ENCODE assay signal across 11 cellular contexts in the genomic region with DNA sequence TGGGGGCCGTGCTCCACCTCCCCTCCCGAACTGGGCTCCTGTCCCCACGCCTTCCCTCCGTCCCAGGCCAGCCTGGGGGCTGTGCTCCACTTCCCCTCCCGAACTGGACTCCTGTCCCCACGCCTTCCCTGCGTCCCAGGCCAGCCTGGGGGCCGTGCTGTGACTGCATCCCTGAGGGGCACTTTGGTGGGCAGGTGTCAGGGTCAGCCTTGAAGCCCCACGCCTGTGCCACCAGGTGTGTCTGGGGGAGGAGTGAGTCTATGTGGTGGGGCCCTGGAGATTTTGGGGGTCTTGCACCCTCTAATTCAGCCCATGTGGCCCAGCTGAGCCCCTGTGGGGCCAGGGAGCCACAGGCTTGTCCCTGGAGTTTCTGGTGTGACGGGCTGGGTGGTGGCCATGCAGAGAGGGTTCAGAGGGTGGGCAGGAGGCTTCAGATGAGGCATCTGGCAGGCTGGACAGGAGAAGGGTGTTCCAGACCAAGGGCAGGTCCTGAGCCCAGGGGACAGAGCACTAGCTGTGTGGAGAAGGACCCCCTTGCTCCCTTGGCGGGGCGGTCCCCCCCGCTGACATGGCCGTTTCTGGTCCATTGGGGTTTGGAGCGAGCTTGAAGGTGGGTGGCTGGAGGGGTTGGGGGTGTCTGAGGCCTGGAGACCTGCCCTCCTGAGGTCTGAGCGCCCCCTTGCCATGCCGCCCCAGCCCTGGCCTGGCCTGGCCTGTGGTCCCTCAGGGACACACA. TPM values are rescaled to one million over a fixed set of nuclear protein-coding genes. Genes with fewer than 3 reads are reported as not detected.
DNase-seq lines count a peak whose midpoint lies in the region; ATAC-seq, FAIRE-seq and TF ChIP-seq lines count a peak whose summit lies in the region.
"Had no signal": no experiment of that assay in that cellular context is flagged by ENCODE, and none has a peak within 500 bp of the region (broad histone marks: within the 10 kb centered on the region; RNA-seq: fewer than 3 reads in every experiment).

No MANE protein-coding gene starts in this region.

- H3K9ac ChIP-seq in BLaER1 = peak overlapping the region; percentile 66

- H3K27me3 ChIP-seq in BLaER1 = no peaks in the 10 kb centered on the region
- H3K27me3 ChIP-seq in right lobe of liver = no peaks in the 10 kb centered on the region
- H3K27me3 ChIP-seq in small intestine (ENCODE audit: control insufficient read depth in 2 of 2, insufficient read depth in 2 of 2, low read length in 2 of 2) = no peaks in the 10 kb centered on the region

- DNase-seq in right lobe of liver (peak in 2 of 3 donors; percentile 73), small intestine (no peak), nucleus accumbens (lab: John Stamatoyannopoulos, UW) (no peak), kidney glomerular epithelial cell (lab: John Stamatoyannopoulos, UW) (no peak)
- DNase-seq: CD4-positive, CD25-positive, alpha-beta regulatory T cell; T-helper 17 cell had no signal

- H3K27ac ChIP-seq in BLaER1 (peak overlapping the region; percentile 78), angular gyrus (ENCODE audit: low read depth, low read length) (peak overlapping the region; percentile 72), right lobe of liver (peak overlapping the region; percentile 86 to 96 (median 87)), small intestine (ENCODE audit: low read depth in 1 of 2, low read length in 1 of 2) (peak overlapping the region; percentile 16 to 87)

- no peak for TF ChIP-seq POLR2A in right lobe of liver (IDR thresholded peaks at IDR 0.05)

- H3K4me3 ChIP-seq in BLaER1 (peak overlapping the region; percentile 14; the same call in 1 of the 2 replicates), right lobe of liver (peak overlapping the region; percentile 39 to 81 (median 74)), small intestine (ENCODE audit: low read depth in 1 of 2, low read length in 2 of 2) (no peak overlapping the region)

- H4K20me1 ChIP-seq in BLaER1 = no peaks in the 10 kb centered on the region

- no peak for TF ChIP-seq CTCF in right lobe of liver (IDR thresholded peaks at IDR 0.05)

- no peak for ATAC-seq in right lobe of liver
- no peak for ATAC-seq in HG02981 (IDR thresholded peaks at IDR 0.05; ENCODE audit: unreplicated experiment)
- ATAC-seq in HG03196 (IDR thresholded peaks at IDR 0.05; ENCODE audit: unreplicated experiment) = no peak
- ATAC-seq: HCT116, T-helper 17 cell had no signal

- FAIRE-seq in small intestine (lab: Jason Lieb, UNC) = no peak

- H3K4me2 ChIP-seq in BLaER1 = peak overlapping the region; percentile 94

- 10% methylated on average over 8 of the region's 17 CpGs for WGBS in right lobe of liver (ENCODE audit: insufficient coverage, low coverage, low lambda C conversion rate, missing lambda C conversion rate)
- WGBS in small intestine, 3 donors = 71 to 85% (median 82%) methylated on average over 13 to 17 of the region's 17 CpGs

- H3K9me3 ChIP-seq in BLaER1 (no peaks in the 10 kb centered on the region), right lobe of liver (no peaks in the 10 kb centered on the region), small intestine (ENCODE audit: control insufficient read depth, low read depth) (no peaks in the 10 kb centered on the region)

- intact Hi-C loops in right lobe of liver (cut with DNase I) = loop anchor here in 1 of 2 donors (5.0 kb wide), 1 partner anchor 117 kb away; no protein-coding TSS in a partner anchor

- H3K4me1 ChIP-seq in BLaER1 = peaks cover 100% of the 10 kb centered on the region
- peaks cover 0 to 49% (median 17%) of the 10 kb centered on the region in 4 donors for H3K4me1 ChIP-seq in right lobe of liver
- H3K4me1 ChIP-seq in small intestine (ENCODE audit: control insufficient read depth in 2 of 2, insufficient read depth in 1 of 2, low read depth in 1 of 2, low read length in 1 of 2) = no peaks in the 10 kb centered on the region

- H3K36me3 ChIP-seq in BLaER1 (peaks cover 17% of the 10 kb centered on the region), right lobe of liver (peaks cover 0 to 16% (median 3%) of the 10 kb centered on the region in 4 donors), small intestine (ENCODE audit: control insufficient read depth in 2 of 2, insufficient read depth in 2 of 2, low read length in 2 of 2) (no peaks in the 10 kb centered on the region)

RNA-seq across cellular contexts. Expression of a gene that starts 8.2 kb away (rescaled TPM):
- 100 to 1,000 TPM; 129 to 284 (median 186) TPM for total RNA-seq in right lobe of liver
- 10 to 100 TPM; 15.7 to 76.1 (median 54.3) TPM for polyA plus RNA-seq in small intestine

RNA-seq across cellular contexts. Expression of a gene that starts 12.8 kb away (rescaled TPM):
- total RNA-seq in right lobe of liver = 100 to 1,000 TPM in 1 of 6 experiments, 10 to 100 TPM in 5; 12.0 to 127 (median 42.6) TPM
- 10 to 100 TPM; 13.0 to 27.6 (median 22.2) TPM for polyA plus RNA-seq in small intestine

RNA-seq across cellular contexts. Expression of a gene that starts 12.9 kb away (rescaled TPM):
- total RNA-seq in right lobe of liver = 100 to 1,000 TPM in 1 of 6 experiments, 10 to 100 TPM in 5; 25.7 to 124 (median 59.4) TPM
- 10 to 100 TPM; 35.1 to 73.1 (median 47.0) TPM for polyA plus RNA-seq in small intestine

RNA-seq across cellular contexts. Expression of a gene that starts 15.3 kb away (rescaled TPM):
- total RNA-seq in right lobe of liver = 10 to 100 TPM in 2 of 6 experiments, 1 to 10 TPM in 4; 2.7 to 12.3 (median 8.2) TPM
- under 1 TPM in 2 of 3 donors, not detected in 1; 0.48 to 0.81 TPM for polyA plus RNA-seq in small intestine
- total RNA-seq: CD4-positive, CD25-positive, alpha-beta regulatory T cell had no signal
- polyA plus RNA-seq: CD4-positive, CD25-positive, alpha-beta regulatory T cell had no signal

RNA-seq across cellular contexts. Expression of a gene that starts 25.2 kb away (rescaled TPM):
- total RNA-seq in right lobe of liver = 10 to 100 TPM; 21.6 to 46.4 (median 25.0) TPM
- polyA plus RNA-seq in small intestine = 10 to 100 TPM; 27.6 to 51.9 (median 31.8) TPM

Comparison
In these comparisons a context has a peak if more than half of its experiments do, and no peak if none do; other contexts are left out.
1. H3K4me3 ChIP-seq: peak in BLaER1 (single experiment) and right lobe of liver (3 of 3); none in small intestine (0 of 2).
2. DNase-seq: peak in right lobe of liver (2 of 3); none in small intestine (single experiment), nucleus accumbens (0 of 56) and kidney glomerular epithelial cell (single experiment).
3. Peak in every context shown above with its lines, with median percentiles within 50 percentile points of each other: H3K27ac ChIP-seq.